In genomic region chr15:77144028-77144427, GRCh38 we compare ENCODE assay signal across 9 cellular contexts.
DNase-seq lines count a peak whose midpoint lies in the region; ATAC-seq and TF ChIP-seq lines count a peak whose summit lies in the region.
"Had no signal": no experiment of that assay in that cellular context is flagged by ENCODE, and none has a peak within 500 bp of the region (broad histone marks: within the 10 kb centered on the region; RNA-seq: fewer than 3 reads in every experiment).

No MANE protein-coding gene starts in this region.

- H3K9me2 ChIP-seq in HCT116 (ENCODE audit: insufficient read depth), result no peaks in the 10 kb centered on the region; the same call in 1 of the 2 replicates

- peaks cover 4% of the 10 kb centered on the region in 2 experiments; a peak in 1 of 4 replicates for H3K9me3 ChIP-seq in HCT116 (ENCODE audit: control insufficient read depth in 1 of 2, insufficient read depth in 1 of 2, low read depth in 1 of 2, low read length in 2 of 2)
- H3K9me3 ChIP-seq in suprapubic skin, result no peaks in the 10 kb centered on the region

- TF ChIP-seq EP300 in suprapubic skin (IDR thresholded peaks at IDR 0.05), result no peak

- whole genome bisulfite sequencing in adipose tissue, 3 donors, result 75 to 84% (median 82%) methylated on average over 2 of the region's 2 CpGs
- 85% methylated on average over 2 of the region's 2 CpGs for WGBS in suprapubic skin

- DNase-seq in HCT116 (ENCODE audit: low read depth, low spot score) (no peak), suprapubic skin (ENCODE audit: low spot score in 2 of 2) (no peak), KG1 (lab: John Stamatoyannopoulos, UW) (no peak)
- DNase-seq in activated CD4-positive, alpha-beta T cell treated with anti-CD3 and anti-CD28 coated beads for 48 hours, result no peak
- DNase-seq: NCI-H748 treated with DMSO at 0.1 percent for 48 hours had no signal

- no peaks in the 10 kb centered on the region for H3K27me3 ChIP-seq in HCT116 (ENCODE audit: insufficient read depth, low read length)
- no peaks in the 10 kb centered on the region for H3K27me3 ChIP-seq in layer of hippocampus (ENCODE audit: control insufficient read depth, insufficient read depth, low read length)
- H3K27me3 ChIP-seq in suprapubic skin, result no peaks in the 10 kb centered on the region

- H2AFZ ChIP-seq in HCT116 (ENCODE audit: low read depth, low read length, poor library complexity, severe bottlenecking), result no peak overlapping the region

- no peak overlapping the region for H3K4me3 ChIP-seq in HCT116 (replicated peaks in 1 of 2; ENCODE audit: low read depth in 1 of 2, low read length in 2 of 2)
- no peak overlapping the region for H3K4me3 ChIP-seq in suprapubic skin
- H3K4me3 ChIP-seq: HAP-1 had no signal

- H3K79me2 ChIP-seq in HCT116 (ENCODE audit: insufficient read depth, low read length), result no peaks in the 10 kb centered on the region

- BruUV-seq in HCT116 (replicated peaks; lab: Mats Ljungman, UMichigan), result no TSS peak

- peaks cover 5 to 10% of the 10 kb centered on the region in 2 experiments; a peak in 3 of 4 replicates for H3K4me1 ChIP-seq in HCT116 (ENCODE audit: control insufficient read depth in 1 of 2, insufficient read depth in 2 of 2, low read length in 2 of 2)
- H3K4me1 ChIP-seq in suprapubic skin, result peaks cover 6% of the 10 kb centered on the region

- H4K20me1 ChIP-seq in HCT116 (ENCODE audit: insufficient read depth), result no peaks in the 10 kb centered on the region

- intact Hi-C loops in HCT116 (cut with micrococcal nuclease), result no loop called here

- peak overlapping the region; percentile 22; the same call in 1 of the 2 replicates for H3K4me2 ChIP-seq in HCT116 (ENCODE audit: low read length)

- TF ChIP-seq POLR2A in HCT116 (IDR thresholded peaks at IDR 0.05; ENCODE audit: borderline replicate concordance, extremely low read depth, insufficient read depth, insufficient read length) (no peak), suprapubic skin (IDR thresholded peaks at IDR 0.05) (no peak)

- CTCF ChIA-PET in HCT116 (lab: Charles Lee), result no interaction called here

- POLR2A ChIA-PET in HCT116 (lab: Charles Lee), result no interaction called here

- H3K27ac ChIP-seq in HCT116 (ENCODE audit: low read depth, low read length) (peak overlapping the region; percentile 12; the same call in 1 of the 2 replicates), adipose tissue (ENCODE audit: low read depth, low read length) (peak overlapping the region; percentile 17), layer of hippocampus (ENCODE audit: low read depth, low read length) (peak overlapping the region; percentile 22), suprapubic skin (peak overlapping the region; percentile 42)

- no peak for TF ChIP-seq RAD21 in HCT116 (IDR thresholded peaks at IDR 0.05; ENCODE audit: low read depth)

- H3K9ac ChIP-seq in HCT116 (ENCODE audit: low read length), result no peak overlapping the region

- ATAC-seq in HCT116 (no peak), HG03342 (IDR thresholded peaks at IDR 0.05; ENCODE audit: unreplicated experiment) (no peak)

- TF ChIP-seq CTCF in HCT116 (IDR thresholded peaks at IDR 0.05 in 2 of 3, conservative IDR thresholded peaks at IDR 0.05 in 1 of 3; ENCODE audit: borderline replicate concordance in 1 of 3, insufficient read depth in 1 of 3, low read depth in 2 of 3, low read length in 2 of 3), result no peak
- no peak for TF ChIP-seq CTCF in suprapubic skin (IDR thresholded peaks at IDR 0.05)

- H3K36me3 ChIP-seq in HCT116 (ENCODE audit: control insufficient read depth in 1 of 2, insufficient read depth in 2 of 2, low read length in 2 of 2), result no peaks in the 10 kb centered on the region
- H3K36me3 ChIP-seq in suprapubic skin, result no peaks in the 10 kb centered on the region
- H3K36me3 ChIP-seq: HAP-1 had no signal

- RAD21 ChIA-PET in HCT116 (lab: Charles Lee; ENCODE audit: low non-redundant PET in 1 of 2, low total read pairs in 2 of 2, uncharacterized antibody in 2 of 2, unreplicated experiment in 2 of 2), result no interaction called here

TF ChIP-seq in HCT116, 20 proteins besides CTCF, POLR2A, EP300 and RAD21:
- TF ChIP-seq MAX (IDR thresholded peaks at IDR 0.05), result no peak
